In the genomic region with DNA sequence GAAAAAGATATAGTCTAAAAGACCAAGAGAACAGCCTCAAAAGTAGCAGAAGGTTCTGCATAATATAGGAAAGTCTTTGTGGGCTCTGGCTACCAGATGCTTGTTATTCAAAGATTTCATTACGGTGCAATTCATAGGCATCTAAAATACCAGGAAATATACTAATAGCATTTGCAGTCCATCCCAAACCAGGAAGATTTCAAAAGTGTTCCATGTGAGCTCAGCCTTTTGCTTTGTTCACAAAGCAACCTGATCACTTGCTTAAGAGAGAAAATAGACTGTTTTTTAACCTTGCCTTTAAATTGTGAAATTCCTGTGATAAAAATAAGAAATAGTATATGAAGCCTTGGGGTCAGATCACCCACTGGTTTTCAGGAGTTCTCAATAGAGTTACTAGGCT, we compare ENCODE assay signal across 27 cellular contexts.
A peak's percentile ranks its signal among the peaks of the same experiment; 100 is the strongest.
DNase-seq lines count a peak whose midpoint lies in the region; ATAC-seq and TF ChIP-seq lines count a peak whose summit lies in the region.
"Had no signal": no experiment of that assay in that cellular context is flagged by ENCODE, and none has a peak within 500 bp of the region (broad histone marks: within the 10 kb centered on the region; RNA-seq: fewer than 3 reads in every experiment).

No MANE protein-coding gene starts in this region.

- H3K27me3 Mint-ChIP-seq in Calu3 (ENCODE audit: unreplicated experiment) (no peaks in the 10 kb centered on the region), nephron (ENCODE audit: low read depth) (no peaks in the 10 kb centered on the region)
- H3K27me3 Mint-ChIP-seq: activated naive CD4-positive, alpha-beta T cell treated with anti-CD3 and anti-CD28 coated beads, Interleukin-2, amount 10 ng/mL, durations not matched to agents 7 days and 5 days; CD4-positive, CD25-positive, alpha-beta regulatory T cell had no signal

- H3K9me3 ChIP-seq in PC-9 (ENCODE audit: insufficient read depth, low read depth) = peaks cover 17% of the 10 kb centered on the region
- H3K9me3 ChIP-seq: esophagus squamous epithelium, HAP-1, SJCRH30, thoracic aorta had no signal

- no peaks in the 10 kb centered on the region for H3K79me2 ChIP-seq in PC-9 (ENCODE audit: low read depth)

- no peaks in the 10 kb centered on the region for H3K27me3 ChIP-seq in PC-9 (ENCODE audit: insufficient read depth, low read depth)
- H3K27me3 ChIP-seq: cardiac muscle cell, esophagus squamous epithelium, SJCRH30 had no signal

- H3K36me3 Mint-ChIP-seq in Calu3 (ENCODE audit: insufficient read depth, unreplicated experiment) = peaks cover 18% of the 10 kb centered on the region
- no peaks in the 10 kb centered on the region for H3K36me3 Mint-ChIP-seq in nephron (ENCODE audit: low read depth)
- H3K36me3 Mint-ChIP-seq: activated CD4-positive, alpha-beta memory T cell treated with anti-CD3 and anti-CD28 coated beads for 36 hours; activated naive CD4-positive, alpha-beta T cell treated with anti-CD3 and anti-CD28 coated beads, Interleukin-2, amount 10 ng/mL, durations not matched to agents 7 days and 5 days; CD4-positive, CD25-positive, alpha-beta regulatory T cell had no signal

- H3F3A ChIP-seq in PC-9 (ENCODE audit: insufficient read depth, low read depth) = peaks cover 50% of the 10 kb centered on the region

- BruUV-seq in Calu3 (replicated peaks; lab: Mats Ljungman, UMichigan) (no TSS peak), PC-9 (replicated peaks; lab: Mats Ljungman, UMichigan) (no TSS peak)

- H3K27ac Mint-ChIP-seq in Calu3 (ENCODE audit: unreplicated experiment) (peak overlapping the region; percentile 46), nephron (peak overlapping the region; percentile 6 to 55 (median 36))
- H3K27ac Mint-ChIP-seq: activated CD4-positive, alpha-beta memory T cell treated with anti-CD3 and anti-CD28 coated beads for 36 hours; activated naive CD4-positive, alpha-beta T cell treated with anti-CD3 and anti-CD28 coated beads, Interleukin-2, amount 10 ng/mL, durations not matched to agents 7 days and 5 days; CD4-positive, CD25-positive, alpha-beta regulatory T cell; endodermal cell; progenitor cell of endocrine pancreas; stimulated activated naive CD8-positive, alpha-beta T cell treated with anti-CD3 and anti-CD28 coated beads, Interleukin-15, Interleukin-2, amounts not matched to agents 100 ng/mL and 50 ng/mL, for 24 hours had no signal

- H3K4me3 Mint-ChIP-seq in Calu3 (ENCODE audit: low read depth, unreplicated experiment) (no peak overlapping the region), nephron (no peak overlapping the region)
- H3K4me3 Mint-ChIP-seq: activated CD4-positive, alpha-beta memory T cell treated with anti-CD3 and anti-CD28 coated beads for 36 hours; activated naive CD4-positive, alpha-beta T cell treated with anti-CD3 and anti-CD28 coated beads, Interleukin-2, amount 10 ng/mL, durations not matched to agents 7 days and 5 days; CD4-positive, CD25-positive, alpha-beta regulatory T cell; endodermal cell; stimulated activated naive CD8-positive, alpha-beta T cell treated with anti-CD3 and anti-CD28 coated beads, Interleukin-15, Interleukin-2, amounts not matched to agents 100 ng/mL and 50 ng/mL, for 24 hours had no signal

- DNase-seq in Calu3 = no peak
- no peak for DNase-seq in PC-9
- DNase-seq in fibroblast of gingiva (ENCODE audit: low read depth) = peak; percentile 81
- DNase-seq in GM03348 (ENCODE audit: low spot score) = no peak
- no peak for DNase-seq in NOMO-1 treated with dmso at 0.1 percent for 144 hours (lab: John Stamatoyannopoulos, UW; ENCODE audit: unreplicated experiment)
- DNase-seq: activated CD4-positive, alpha-beta memory T cell treated with anti-CD3 and anti-CD28 coated beads for 36 hours; activated CD8-positive, alpha-beta memory T cell treated with anti-CD3 and anti-CD28 coated beads, Interleukin-2, amount 50 U/mL, for 4 hours; activated naive CD4-positive, alpha-beta T cell treated with anti-CD3 and anti-CD28 coated beads, Interleukin-2, amount 10 ng/mL, durations not matched to agents 7 days and 5 days; CD4-positive, CD25-positive, alpha-beta regulatory T cell; cortex of kidney; endodermal cell; esophagus squamous epithelium; KBM-7; MM.1S; NCI-H2029; NCI-H526; NK-92 treated with Interleukin-12 subunit alpha and Interleukin-12 subunit beta, amount 100 ng/mL, for 24 hours; SJCRH30; T-helper 1 cell had no signal

- peak overlapping the region; percentile 94 for H3K27ac ChIP-seq in PC-9
- H3K27ac ChIP-seq: cardiac muscle cell, SJCRH30, thoracic aorta had no signal

- H3K4me3 ChIP-seq in PC-9 = no peak overlapping the region
- H3K4me3 ChIP-seq: cardiac muscle cell, esophagus squamous epithelium, HAP-1, SJCRH30, thoracic aorta had no signal

- H3K4me1 Mint-ChIP-seq in Calu3 (ENCODE audit: low read depth, unreplicated experiment) (peaks cover 46% of the 10 kb centered on the region), nephron (peaks cover 33% of the 10 kb centered on the region)
- H3K4me1 Mint-ChIP-seq: activated naive CD4-positive, alpha-beta T cell treated with anti-CD3 and anti-CD28 coated beads, Interleukin-2, amount 10 ng/mL, durations not matched to agents 7 days and 5 days; CD4-positive, CD25-positive, alpha-beta regulatory T cell had no signal

- CTCF ChIA-PET in Calu3 (lab: Charles Lee) = no interaction called here
- CTCF ChIA-PET in PC-9 (lab: Charles Lee) = no interaction called here

- H3K9me3 Mint-ChIP-seq in Calu3 (ENCODE audit: low read depth, unreplicated experiment) (no peaks in the 10 kb centered on the region), nephron (no peaks in the 10 kb centered on the region)
- H3K9me3 Mint-ChIP-seq: activated CD4-positive, alpha-beta memory T cell treated with anti-CD3 and anti-CD28 coated beads for 36 hours; activated naive CD4-positive, alpha-beta T cell treated with anti-CD3 and anti-CD28 coated beads, Interleukin-2, amount 10 ng/mL, durations not matched to agents 7 days and 5 days; endodermal cell; stimulated activated naive CD8-positive, alpha-beta T cell treated with anti-CD3 and anti-CD28 coated beads, Interleukin-15, Interleukin-2, amounts not matched to agents 100 ng/mL and 50 ng/mL, for 24 hours had no signal

- POLR2A ChIA-PET in PC-9 (lab: Charles Lee; ENCODE audit: unreplicated experiment) = interaction anchor here (0.6 kb wide), 1 partner anchor 410 kb away, joined by 3 read pairs; no protein-coding TSS in a partner anchor

- H3K4me2 ChIP-seq in PC-9 = peak overlapping the region; percentile 43; the same call in 1 of the 2 replicates

- intact Hi-C loops in Calu3 (cut with micrococcal nuclease; ENCODE audit: unreplicated experiment) (loop anchor here (5.0 kb wide), 1 partner anchor 282 kb away; no protein-coding TSS in a partner anchor), PC-9 (cut with micrococcal nuclease; ENCODE audit: unreplicated experiment) (loop anchor here (5.0 to 10.0 kb wide), 2 partner anchors 204 to 527 kb away; no protein-coding TSS in a partner anchor)

- no peak for ATAC-seq in GM21423 (IDR thresholded peaks at IDR 0.05; ENCODE audit: unreplicated experiment)
- ATAC-seq: Panc1 had no signal

- H2AFZ ChIP-seq in PC-9 = no peak overlapping the region

- H3K36me3 ChIP-seq in PC-9 (ENCODE audit: low read depth) = no peaks in the 10 kb centered on the region
- H3K36me3 ChIP-seq: cardiac muscle cell, esophagus squamous epithelium, HAP-1, SJCRH30, thoracic aorta had no signal

- peaks cover 59% of the 10 kb centered on the region for H3K4me1 ChIP-seq in PC-9 (replicated peaks; ENCODE audit: insufficient read depth)
- H3K4me1 ChIP-seq: HAP-1 had no signal

- H4K20me1 ChIP-seq in PC-9 (ENCODE audit: insufficient read depth) = no peaks in the 10 kb centered on the region

- no peak for TF ChIP-seq CTCF in Calu3 (IDR thresholded peaks at IDR 0.05; ENCODE audit: unreplicated experiment)
- TF ChIP-seq CTCF in PC-9 (conservative IDR thresholded peaks at IDR 0.05) = no peak
- no peak for TF ChIP-seq CTCF in nephron (IDR thresholded peaks at IDR 0.05; ENCODE audit: unreplicated experiment in 3 of 3)

- H3K9me2 ChIP-seq in PC-9 (ENCODE audit: insufficient read depth) = no peaks in the 10 kb centered on the region
